32 cellular contexts compared by ENCODE assay signal in the genomic region with DNA sequence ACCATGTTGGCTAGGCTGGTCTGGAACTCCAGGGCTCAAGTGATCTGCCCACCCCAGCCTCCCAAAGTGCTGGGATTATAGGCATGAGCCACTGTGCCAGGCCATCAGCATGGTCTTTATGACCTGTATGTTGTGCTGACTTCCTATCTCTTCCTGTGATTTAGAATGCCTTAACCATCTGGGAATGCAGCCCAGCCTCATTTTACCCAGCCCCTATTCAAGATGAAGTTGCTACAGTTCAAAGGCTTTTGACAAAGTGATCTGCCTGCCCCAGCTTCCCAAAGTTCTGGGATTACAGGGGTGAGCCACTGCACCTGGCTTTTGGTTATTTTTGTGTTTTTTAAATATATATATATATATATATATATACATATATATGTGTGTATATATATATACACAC.
"Had no signal": no experiment of that assay in that cellular context is flagged by ENCODE, and none has a peak within 500 bp of the region (broad histone marks: within the 10 kb centered on the region; RNA-seq: fewer than 3 reads in every experiment).

No MANE protein-coding gene starts in this region.

- DNase-seq: activated B cell treated with CpG ODN at 0.5 μM for 24 hours; activated CD4-positive, alpha-beta memory T cell treated with anti-CD3 and anti-CD28 coated beads for 36 hours; activated CD4-positive, alpha-beta T cell treated with anti-CD3 and anti-CD28 coated beads for 4 hours; activated CD4-positive, alpha-beta T cell treated with anti-CD3 and anti-CD28 coated beads, Interleukin-2, amount 10 ng/mL, durations not matched to agents 24 days and 14 days; activated CD4-positive, alpha-beta T cell treated with anti-CD3 and anti-CD28 coated beads, Interleukin-2, amount 50 U/mL, for 1 hour; activated CD4-positive, alpha-beta T cell treated with anti-CD3 and anti-CD28 coated beads, Interleukin-2, amount 50 U/mL, for 4 hours; activated CD4-positive, CD25-positive, alpha-beta regulatory T cell treated with anti-CD3 and anti-CD28 coated beads, Interleukin-2, amount 50 U/mL, for 72 hours; activated CD8-positive, alpha-beta memory T cell treated with anti-CD3 and anti-CD28 coated beads, Interleukin-2, amount 50 U/mL, for 4 hours; activated CD8-positive, alpha-beta T cell treated with anti-CD3 and anti-CD28 coated beads for 36 hours; activated effector memory CD4-positive, alpha-beta T cell treated with anti-CD3 and anti-CD28 coated beads, Interleukin-2, amount 50 U/mL, for 16 hours; activated gamma-delta T cell treated with Interleukin-2 at 50 U/mL for 16 hours; activated naive CD4-positive, alpha-beta T cell; activated naive CD4-positive, alpha-beta T cell treated with anti-CD3 and anti-CD28 coated beads for 36 hours; activated naive CD4-positive, alpha-beta T cell treated with anti-CD3 and anti-CD28 coated beads, Interleukin-2, amount 50 U/mL, for 16 hours; activated naive CD8-positive, alpha-beta T cell treated with anti-CD3 and anti-CD28 coated beads for 36 hours; activated T-cell treated with anti-CD3 and anti-CD28 coated beads for 4 hours; activated T-cell treated with anti-CD3 and anti-CD28 coated beads, Interleukin-2, amount 50 U/mL, for 1 hour; activated T-cell treated with anti-CD3 and anti-CD28 coated beads, Interleukin-2, amount 50 U/mL, for 4 hours; activated T-cell treated with anti-CD3 and anti-CD28 coated beads, Interleukin-2, amount 50 U/mL, for 72 hours; adrenal gland; amniotic stem cell; aorta; body of pancreas; brain microvascular endothelial cell; central memory CD4-positive, alpha-beta T cell; T-helper 1 cell; T-helper 2 cell; T-helper 9 cell had no signal

- H3K9me3 ChIP-seq: adrenal gland, body of pancreas had no signal

- ATAC-seq: activated CD8-positive, alpha-beta T cell treated with anti-CD3 and anti-CD28 coated beads for 36 hours; activated naive CD4-positive, alpha-beta T cell treated with anti-CD3 and anti-CD28 coated beads, Interleukin-2, amount 50 U/mL, for 72 hours; activated T-cell treated with anti-CD3 and anti-CD28 coated beads, Interleukin-2, amount 50 U/mL, for 4 hours; activated T-cell treated with anti-CD3 and anti-CD28 coated beads, Interleukin-2, amount 50 U/mL, for 72 hours; activated T-helper 17 cell treated with anti-CD3 and anti-CD28 coated beads, Interleukin-2, amount 50 U/mL, for 72 hours; body of pancreas had no signal

- H3K27ac ChIP-seq: adrenal gland, body of pancreas, brain microvascular endothelial cell, breast epithelium, VCaP had no signal

- H3K27me3 ChIP-seq: adrenal gland, body of pancreas, brain microvascular endothelial cell, breast epithelium had no signal

- H3K36me3 ChIP-seq: breast epithelium had no signal

- H3K4me3 ChIP-seq: adrenal gland, body of pancreas, breast epithelium had no signal

- H3K4me1 ChIP-seq: adrenal gland, body of pancreas, breast epithelium had no signal
